Comparison of ENCODE assay signal across 1 cellular context in genomic region chr10:21503580-21503979, GRCh38.
TF ChIP-seq lines count a peak whose summit lies in the region.

No MANE protein-coding gene starts in this region.

TF ChIP-seq in GM23338, 12 proteins besides CTCF, POLR2A, EP300 and RAD21 (continued from another document):
- TF ChIP-seq, protein P1, sequence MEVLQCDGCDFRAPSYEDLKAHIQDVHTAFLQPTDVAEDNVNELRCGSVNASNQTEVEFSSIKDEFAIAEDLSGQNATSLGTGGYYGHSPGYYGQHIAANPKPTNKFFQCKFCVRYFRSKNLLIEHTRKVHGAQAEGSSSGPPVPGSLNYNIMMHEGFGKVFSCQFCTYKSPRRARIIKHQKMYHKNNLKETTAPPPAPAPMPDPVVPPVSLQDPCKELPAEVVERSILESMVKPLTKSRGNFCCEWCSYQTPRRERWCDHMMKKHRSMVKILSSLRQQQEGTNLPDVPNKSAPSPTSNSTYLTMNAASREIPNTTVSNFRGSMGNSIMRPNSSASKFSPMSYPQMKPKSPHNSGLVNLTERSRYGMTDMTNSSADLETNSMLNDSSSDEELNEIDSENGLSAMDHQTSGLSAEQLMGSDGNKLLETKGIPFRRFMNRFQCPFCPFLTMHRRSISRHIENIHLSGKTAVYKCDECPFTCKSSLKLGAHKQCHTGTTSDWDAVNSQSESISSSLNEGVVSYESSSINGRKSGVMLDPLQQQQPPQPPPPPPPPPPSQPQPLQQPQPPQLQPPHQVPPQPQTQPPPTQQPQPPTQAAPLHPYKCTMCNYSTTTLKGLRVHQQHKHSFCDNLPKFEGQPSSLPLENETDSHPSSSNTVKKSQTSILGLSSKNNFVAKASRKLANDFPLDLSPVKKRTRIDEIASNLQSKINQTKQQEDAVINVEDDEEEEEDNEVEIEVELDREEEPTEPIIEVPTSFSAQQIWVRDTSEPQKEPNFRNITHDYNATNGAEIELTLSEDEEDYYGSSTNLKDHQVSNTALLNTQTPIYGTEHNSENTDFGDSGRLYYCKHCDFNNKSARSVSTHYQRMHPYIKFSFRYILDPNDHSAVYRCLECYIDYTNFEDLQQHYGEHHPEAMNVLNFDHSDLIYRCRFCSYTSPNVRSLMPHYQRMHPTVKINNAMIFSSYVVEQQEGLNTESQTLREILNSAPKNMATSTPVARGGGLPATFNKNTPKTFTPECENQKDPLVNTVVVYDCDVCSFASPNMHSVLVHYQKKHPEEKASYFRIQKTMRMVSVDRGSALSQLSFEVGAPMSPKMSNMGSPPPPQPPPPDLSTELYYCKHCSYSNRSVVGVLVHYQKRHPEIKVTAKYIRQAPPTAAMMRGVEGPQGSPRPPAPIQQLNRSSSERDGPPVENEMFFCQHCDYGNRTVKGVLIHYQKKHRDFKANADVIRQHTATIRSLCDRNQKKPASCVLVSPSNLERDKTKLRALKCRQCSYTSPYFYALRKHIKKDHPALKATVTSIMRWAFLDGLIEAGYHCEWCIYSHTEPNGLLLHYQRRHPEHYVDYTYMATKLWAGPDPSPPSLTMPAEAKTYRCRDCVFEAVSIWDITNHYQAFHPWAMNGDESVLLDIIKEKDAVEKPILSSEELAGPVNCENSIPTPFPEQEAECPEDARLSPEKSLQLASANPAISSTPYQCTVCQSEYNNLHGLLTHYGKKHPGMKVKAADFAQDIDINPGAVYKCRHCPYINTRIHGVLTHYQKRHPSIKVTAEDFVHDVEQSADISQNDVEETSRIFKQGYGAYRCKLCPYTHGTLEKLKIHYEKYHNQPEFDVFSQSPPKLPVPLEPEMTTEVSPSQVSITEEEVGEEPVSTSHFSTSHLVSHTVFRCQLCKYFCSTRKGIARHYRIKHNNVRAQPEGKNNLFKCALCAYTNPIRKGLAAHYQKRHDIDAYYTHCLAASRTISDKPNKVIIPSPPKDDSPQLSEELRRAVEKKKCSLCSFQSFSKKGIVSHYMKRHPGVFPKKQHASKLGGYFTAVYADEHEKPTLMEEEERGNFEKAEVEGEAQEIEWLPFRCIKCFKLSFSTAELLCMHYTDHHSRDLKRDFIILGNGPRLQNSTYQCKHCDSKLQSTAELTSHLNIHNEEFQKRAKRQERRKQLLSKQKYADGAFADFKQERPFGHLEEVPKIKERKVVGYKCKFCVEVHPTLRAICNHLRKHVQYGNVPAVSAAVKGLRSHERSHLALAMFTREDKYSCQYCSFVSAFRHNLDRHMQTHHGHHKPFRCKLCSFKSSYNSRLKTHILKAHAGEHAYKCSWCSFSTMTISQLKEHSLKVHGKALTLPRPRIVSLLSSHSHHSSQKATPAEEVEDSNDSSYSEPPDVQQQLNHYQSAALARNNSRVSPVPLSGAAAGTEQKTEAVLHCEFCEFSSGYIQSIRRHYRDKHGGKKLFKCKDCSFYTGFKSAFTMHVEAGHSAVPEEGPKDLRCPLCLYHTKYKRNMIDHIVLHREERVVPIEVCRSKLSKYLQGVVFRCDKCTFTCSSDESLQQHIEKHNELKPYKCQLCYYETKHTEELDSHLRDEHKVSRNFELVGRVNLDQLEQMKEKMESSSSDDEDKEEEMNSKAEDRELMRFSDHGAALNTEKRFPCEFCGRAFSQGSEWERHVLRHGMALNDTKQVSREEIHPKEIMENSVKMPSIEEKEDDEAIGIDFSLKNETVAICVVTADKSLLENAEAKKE (CRISPR knock-in tag; IDR thresholded peaks at IDR 0.05): no peak
- no peak for TF ChIP-seq STAT1 (IDR thresholded peaks at IDR 0.05; ENCODE audit: unreplicated experiment)
- TF ChIP-seq ZNF331 (CRISPR knock-in tag; IDR thresholded peaks at IDR 0.05; ENCODE audit: low read depth): no peak
- no peak for TF ChIP-seq ZNF114 (CRISPR knock-in tag; IDR thresholded peaks at IDR 0.05)
